8 cellular contexts compared by ENCODE assay signal in genomic region chr15:59688383-59688887, GRCh38. TPM values are rescaled to one million over a fixed set of nuclear protein-coding genes. Genes with fewer than 3 reads are reported as not detected.
DNase-seq lines count a peak whose midpoint lies in the region; ATAC-seq, FAIRE-seq and TF ChIP-seq lines count a peak whose summit lies in the region.

No MANE protein-coding gene starts in this region.

- in situ Hi-C loops in HepG2 (cut with HindIII; ENCODE audit: extremely low pct_ligation_motif_present, low pct_unique_long_range_greater_than_20kb): loop anchor here (25.0 kb wide), 1 partner anchor 774 kb away; no protein-coding TSS in a partner anchor

- ATAC-seq in HG02981 (IDR thresholded peaks at IDR 0.05; ENCODE audit: unreplicated experiment): peak; percentile 4
- ATAC-seq in HepG2: peak; percentile 50

- peaks cover 2 to 7% of the 10 kb centered on the region in 2 experiments; a peak in 3 of 5 replicates for H3K36me3 ChIP-seq in HepG2 (replicated peaks in 1 of 2; ENCODE audit: control insufficient read depth in 1 of 2, insufficient read depth in 2 of 2, low read length in 2 of 2)
- H3K36me3 ChIP-seq in testis (ENCODE audit: low read depth, missing control alignments): no peaks in the 10 kb centered on the region

- H3K9me3 ChIP-seq in HepG2 (ENCODE audit: low read length) (no peaks in the 10 kb centered on the region), testis (no peaks in the 10 kb centered on the region)

- H3K27me3 Mint-ChIP-seq in chondrocyte (ENCODE audit: low read depth): no peaks in the 10 kb centered on the region

- TF ChIP-seq RAD21 in HepG2 (CRISPR knock-in tag; IDR thresholded peaks at IDR 0.05): no peak

- peak overlapping the region; percentile 99 for H3K27ac Mint-ChIP-seq in chondrocyte (ENCODE audit: unreplicated experiment)

- peak overlapping the region; percentile 82 for H3K4me3 Mint-ChIP-seq in chondrocyte (ENCODE audit: unreplicated experiment)

- CTCF ChIA-PET in RWPE1 (lab: Yijun Ruan, JAX): no interaction called here
- CTCF ChIA-PET in HepG2 (lab: Yijun Ruan, JAX; ENCODE audit: low intra/inter-chr PET ratio, low total read pairs): no interaction called here

- H3K4me3 ChIP-seq in HepG2 (replicated peaks in 1 of 3; ENCODE audit: insufficient read depth in 1 of 3, low read depth in 2 of 3, low read length in 3 of 3) (peak overlapping the region; percentile 79 to 98 (median 94)), testis (peak overlapping the region; percentile 94 to 97)

- H3K9me3 Mint-ChIP-seq in chondrocyte (ENCODE audit: low read depth): no peaks in the 10 kb centered on the region

- peaks cover 33% of the 10 kb centered on the region for H4K20me1 ChIP-seq in HepG2 (ENCODE audit: insufficient read depth, low read length)

- TF ChIP-seq CTCF in RWPE1 (conservative IDR thresholded peaks at IDR 0.05; ENCODE audit: low read depth): no peak
- no peak for TF ChIP-seq CTCF in chondrocyte (IDR thresholded peaks at IDR 0.05)
- TF ChIP-seq CTCF in HepG2 (CRISPR knock-in tag; IDR thresholded peaks at IDR 0.05): no peak
- TF ChIP-seq CTCF in testis (IDR thresholded peaks at IDR 0.05): no peak

- intact Hi-C loops in HepG2 (cut with micrococcal nuclease; ENCODE audit: unreplicated experiment) (loop anchor here (2.0 kb wide), 1 partner anchor 790 kb away; the partner anchor contains the start of gene ICE2), testis (cut with DNase I; ENCODE audit: low total_unique reads) (no loop called here)

- H3K4me1 ChIP-seq in HepG2 (ENCODE audit: insufficient read depth, low read length): peaks cover 53% of the 10 kb centered on the region
- peaks cover 15% of the 10 kb centered on the region for H3K4me1 ChIP-seq in testis

- 1% methylated on average over 19 of the region's 19 CpGs for WGBS in HepG2 (ENCODE audit: low lambda C conversion rate)
- 0% methylated on average over 19 of the region's 19 CpGs for WGBS in testis, 2 donors

- no peaks in the 10 kb centered on the region for H3K36me3 Mint-ChIP-seq in chondrocyte (ENCODE audit: low read depth)

- no peak overlapping the region for H2AFZ ChIP-seq in HepG2 (ENCODE audit: low read length)

- H3K4me2 ChIP-seq in HepG2 (ENCODE audit: low read depth, low read length): peak overlapping the region; percentile 93

- H3K27me3 ChIP-seq in HepG2 (ENCODE audit: control insufficient read depth in 1 of 2, insufficient read depth in 2 of 2, low read length in 2 of 2) (no peaks in the 10 kb centered on the region; a peak in 2 of 5 replicates), testis (no peaks in the 10 kb centered on the region)

- peak overlapping the region; percentile 97 for H3K9ac ChIP-seq in HepG2 (ENCODE audit: insufficient read depth, low read depth, low read length)

- DNase-seq in SIG-M5 treated with dmso at 0.1 percent for 504 hours (lab: John Stamatoyannopoulos, UW; ENCODE audit: unreplicated experiment): peak; percentile 59
- no peak for DNase-seq in SIG-M5 (lab: John Stamatoyannopoulos, UW)
- DNase-seq in RWPE1 (ENCODE audit: low spot score): no peak
- DNase-seq in chondrocyte (ENCODE audit: low spot score): no peak
- DNase-seq in HepG2 (ENCODE audit: low spot score): peak; percentile 42
- DNase-seq in testis: peak; percentile 62
- no peak for DNase-seq in GM19239 (ENCODE audit: insufficient read length, low spot score)

- TF ChIP-seq POLR2A in HepG2 (IDR thresholded peaks at IDR 0.05; ENCODE audit: insufficient read depth in 1 of 2, low read depth in 2 of 2, low read length in 2 of 2) (no peak), testis (IDR thresholded peaks at IDR 0.05) (no peak)

- POLR2A ChIA-PET in RWPE1 (lab: Yijun Ruan, JAX; ENCODE audit: low non-redundant PET): no interaction called here
- POLR2A ChIA-PET in HepG2 (lab: Yijun Ruan, JAX): interaction anchor here (0.6 to 2.5 kb wide), 7 partner anchors 8 to 710 kb away, joined by 3 to 17 read pairs (median 5); partner anchors contain the start of genes GCNT3 and GTF2A2

- BruUV-seq in HepG2 (replicated peaks; lab: Mats Ljungman, UMichigan): no TSS peak

- FAIRE-seq in HepG2 (lab: Jason Lieb, UNC): no peak
- FAIRE-seq in GM19239 (lab: Jason Lieb, UNC): no peak

- peaks cover 48% of the 10 kb centered on the region for H3K4me1 Mint-ChIP-seq in chondrocyte (ENCODE audit: low read depth)

- TF ChIP-seq EP300 in HepG2 (IDR thresholded peaks at IDR 0.05; ENCODE audit: low read depth in 2 of 2, low read length in 2 of 2) (no peak), HepG2 (CRISPR knock-in tag; IDR thresholded peaks at IDR 0.05; ENCODE audit: borderline replicate concordance) (no peak)

- peak overlapping the region; percentile 96 for H3K27ac ChIP-seq in RWPE1
- peak overlapping the region; percentile 98 for H3K27ac ChIP-seq in HepG2 (ENCODE audit: extremely low read length, insufficient read depth, low read length)
- peak overlapping the region; percentile 95 to 97 for H3K27ac ChIP-seq in testis

- peaks cover 51% of the 10 kb centered on the region for H3K79me2 ChIP-seq in HepG2 (ENCODE audit: insufficient read depth, low read length)

RNA-seq across cellular contexts. Expression of gene BNIP2, which starts 0.7 kb away (rescaled TPM):
- total RNA-seq in chondrocyte (55.7 to 59.2 TPM (median 58.1 TPM) in 3 replicates), HepG2 (2016; rRNA removed; fragmentation: Illumina TruSeq; extraction: Trizol) (55.1 and 57.6 TPM in 2 replicates), testis (100 to 1,000 TPM; 133 to 145 TPM)
- total RNA-seq in HepG2 (2016; cell fraction: cytosol; rRNA removed; fragmentation: Illumina TruSeq; extraction: Trizol; ENCODE audit: low read depth): 14.7 and 15.0 TPM in 2 replicates
- total RNA-seq in HepG2 (2016; cell fraction: insoluble cytoplasmic fraction; rRNA removed; fragmentation: Illumina TruSeq; extraction: Trizol): 53.0 and 56.3 TPM in 2 replicates
- 19.6 and 21.1 TPM in 2 replicates for total RNA-seq in HepG2 (2016; cell fraction: membrane; rRNA removed; fragmentation: Illumina TruSeq; extraction: Trizol)
- total RNA-seq in HepG2 (2016; cell fraction: nucleus; rRNA removed; fragmentation: Illumina TruSeq; extraction: Trizol): 59.8 and 62.4 TPM in 2 replicates
- polyA plus RNA-seq in HepG2 (2011; rRNA removed) (11.9 and 17.4 TPM in 2 replicates), testis (ENCODE audit: insufficient read depth, low read depth, low replicate concordance) (47.9 TPM)
- 15.1 and 17.3 TPM in 2 replicates for polyA plus RNA-seq in HepG2 (2011; cell fraction: cytosol; rRNA removed)
- 20.7 and 22.5 TPM in 2 replicates for polyA plus RNA-seq in HepG2 (2011; cell fraction: nucleus; rRNA removed)
- polyA plus RNA-seq in HepG2 (2012): 24.1 and 27.1 TPM in 2 replicates
- polyA plus RNA-seq in HepG2 (2016; cell fraction: cytosol; fragmentation: Illumina TruSeq; extraction: Trizol; ENCODE audit: low read depth): 3.1 and 4.4 TPM in 2 replicates
- 39.2 and 39.8 TPM in 2 replicates for polyA plus RNA-seq in HepG2 (2016; cell fraction: insoluble cytoplasmic fraction; fragmentation: Illumina TruSeq; extraction: Trizol; ENCODE audit: low read depth)
- polyA plus RNA-seq in HepG2 (2016; cell fraction: membrane; fragmentation: Illumina TruSeq; extraction: Trizol; ENCODE audit: low read depth): 11.3 and 11.4 TPM in 2 replicates
- polyA plus RNA-seq in HepG2 (2016; cell fraction: nucleus; fragmentation: Illumina TruSeq; extraction: Trizol; ENCODE audit: insufficient read depth, low read depth): 64.4 and 67.5 TPM in 2 replicates
- 5.2 and 8.2 TPM in 2 replicates for polyA minus RNA-seq in HepG2 (2011; rRNA and poly(A)+ RNA removed; ENCODE audit: low replicate concordance)
- polyA minus RNA-seq in HepG2 (2011; cell fraction: cytosol; rRNA and poly(A)+ RNA removed): 27.3 and 28.5 TPM in 2 replicates
- 69.1 and 79.8 TPM in 2 replicates for polyA minus RNA-seq in HepG2 (2011; cell fraction: nucleus; rRNA and poly(A)+ RNA removed)

RNA-seq across cellular contexts. Expression of gene GTF2A2, which starts 31.1 kb away (rescaled TPM):
- total RNA-seq in chondrocyte (105 to 114 TPM (median 109 TPM) in 3 replicates), HepG2 (2016; rRNA removed; fragmentation: Illumina TruSeq; extraction: Trizol) (106 and 118 TPM in 2 replicates), testis (100 to 1,000 TPM in 1 of 2 donors, 10 to 100 TPM in 1; 82.9 to 120 TPM)
- 74.1 and 118 TPM in 2 replicates for total RNA-seq in HepG2 (2016; cell fraction: cytosol; rRNA removed; fragmentation: Illumina TruSeq; extraction: Trizol; ENCODE audit: low read depth)
- 109 and 142 TPM in 2 replicates for total RNA-seq in HepG2 (2016; cell fraction: insoluble cytoplasmic fraction; rRNA removed; fragmentation: Illumina TruSeq; extraction: Trizol)
- 141 and 182 TPM in 2 replicates for total RNA-seq in HepG2 (2016; cell fraction: membrane; rRNA removed; fragmentation: Illumina TruSeq; extraction: Trizol)
- 39.0 and 52.5 TPM in 2 replicates for total RNA-seq in HepG2 (2016; cell fraction: nucleus; rRNA removed; fragmentation: Illumina TruSeq; extraction: Trizol)
- polyA plus RNA-seq in HepG2 (2011; rRNA removed) (23.3 and 24.4 TPM in 2 replicates), testis (ENCODE audit: insufficient read depth, low read depth, low replicate concordance) (579 TPM)
- 24.7 and 43.0 TPM in 2 replicates for polyA plus RNA-seq in HepG2 (2011; cell fraction: cytosol; rRNA removed)
- polyA plus RNA-seq in HepG2 (2011; cell fraction: nucleus; rRNA removed): 5.5 and 6.4 TPM in 2 replicates
- 44.4 and 55.1 TPM in 2 replicates for polyA plus RNA-seq in HepG2 (2012)
- polyA plus RNA-seq in HepG2 (2016; cell fraction: cytosol; fragmentation: Illumina TruSeq; extraction: Trizol; ENCODE audit: low read depth): 234 and 380 TPM in 2 replicates
- polyA plus RNA-seq in HepG2 (2016; cell fraction: insoluble cytoplasmic fraction; fragmentation: Illumina TruSeq; extraction: Trizol; ENCODE audit: low read depth): 194 and 206 TPM in 2 replicates
- 203 and 294 TPM in 2 replicates for polyA plus RNA-seq in HepG2 (2016; cell fraction: membrane; fragmentation: Illumina TruSeq; extraction: Trizol; ENCODE audit: low read depth)
- 80.3 and 80.7 TPM in 2 replicates for polyA plus RNA-seq in HepG2 (2016; cell fraction: nucleus; fragmentation: Illumina TruSeq; extraction: Trizol; ENCODE audit: insufficient read depth, low read depth)
- polyA minus RNA-seq in HepG2 (2011; rRNA and poly(A)+ RNA removed; ENCODE audit: low replicate concordance): 2.4 and 16.3 TPM in 2 replicates
- 10.3 and 16.3 TPM in 2 replicates for polyA minus RNA-seq in HepG2 (2011; cell fraction: cytosol; rRNA and poly(A)+ RNA removed)
- 8.7 and 12.1 TPM in 2 replicates for polyA minus RNA-seq in HepG2 (2011; cell fraction: nucleus; rRNA and poly(A)+ RNA removed)

Comparison
In these comparisons a context has a peak if more than half of its experiments do, and no peak if none do; other contexts are left out.
1. DNase-seq: peak in SIG-M5 treated with dmso at 0.1 percent for 504 hours (single experiment), HepG2 (single experiment) and testis (single experiment); none in SIG-M5 (single experiment), RWPE1 (single experiment), chondrocyte (single experiment) and GM19239 (single experiment).
2. Peak in every context shown above with its lines, with median percentiles within 50 percentile points of each other: H3K27ac ChIP-seq.